In the genomic region with DNA sequence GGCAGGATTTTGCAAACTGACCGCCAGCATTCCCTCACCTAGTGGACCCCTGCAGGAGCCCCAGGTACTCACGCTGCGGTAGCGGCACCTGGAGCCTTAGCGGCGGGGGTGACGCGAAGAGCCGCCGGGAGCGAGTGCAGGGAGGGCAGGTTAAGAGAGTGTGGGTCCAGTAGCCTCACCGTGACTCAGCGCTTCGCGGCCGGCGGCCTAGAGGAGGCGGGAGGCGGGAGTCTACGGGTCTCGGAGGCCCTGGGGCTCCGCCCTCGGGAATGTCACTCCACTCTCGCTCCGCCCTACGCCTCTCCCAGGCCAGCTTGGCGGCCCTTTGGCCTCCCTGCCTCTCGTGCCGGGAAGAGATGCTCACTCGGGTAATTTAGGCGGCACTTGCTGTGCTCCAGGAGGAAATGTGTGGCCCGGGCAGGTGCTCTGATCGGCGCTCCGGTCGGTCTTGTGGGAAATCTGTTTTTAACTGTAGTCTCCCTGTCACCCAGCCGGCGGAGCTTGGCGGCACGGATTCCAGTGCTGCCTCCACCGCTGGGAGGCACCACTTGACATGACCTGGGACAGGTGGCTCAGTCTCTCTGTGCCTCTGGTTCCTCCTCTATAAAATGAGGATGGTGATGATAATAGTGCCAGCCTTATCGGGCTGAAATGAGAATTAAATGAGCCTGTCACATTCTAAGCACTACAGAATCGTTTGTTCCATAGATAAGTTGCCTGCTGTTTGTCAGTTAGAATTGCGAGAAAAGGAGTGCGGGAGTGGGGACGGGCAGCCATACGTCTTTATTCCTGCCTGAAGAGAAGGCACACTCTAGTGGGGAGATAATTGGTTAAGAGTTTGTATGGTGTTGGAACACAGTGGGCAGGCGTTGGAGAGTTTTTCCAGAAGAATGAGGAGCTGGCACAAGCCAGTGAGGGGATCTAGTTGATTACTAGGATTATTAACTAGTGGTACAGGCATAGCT, we compare ENCODE assay signal across 8 cellular contexts. TPM values are rescaled to one million over a fixed set of nuclear protein-coding genes. Genes with fewer than 3 reads are reported as not detected.
DNase-seq lines count a peak whose midpoint lies in the region; ATAC-seq and TF ChIP-seq lines count a peak whose summit lies in the region.

TSS of gene PIR (minus strand) at position 216 of the 965 bp plus-strand sequence. CDS start 2,076 bp downstream, outside the sequence.

- peaks cover 0 to 4% (median 0%) of the 10 kb centered on the region in 7 donors for H3K9me3 Mint-ChIP-seq in naive B cell

- peak within 1 kb of the TSS; percentile 86 for H3K9ac ChIP-seq in HUES64 (ENCODE audit: low read depth, low read length)

- no peaks in the 10 kb centered on the region for H3K36me3 Mint-ChIP-seq in naive B cell

- H3K36me3 ChIP-seq in HUES64 (ENCODE audit: insufficient read depth, low read length), result 0 out of 2 replicates have a peak, but pooled peaks cover 14% of the 10 kb centered on the region

- H3K4me1 ChIP-seq in HUES64 (ENCODE audit: insufficient read depth, low read length), result 0 out of 2 replicates have a peak, but pooled peaks cover 5% of the 10 kb centered on the region

- H3K4me3 Mint-ChIP-seq in naive B cell, result peak within 1 kb of the TSS; percentile 40 to 86 (median 80)

- H3K4me1 Mint-ChIP-seq in naive B cell, result peaks cover 3 to 18% (median 9%) of the 10 kb centered on the region in 3 donors

- TF ChIP-seq CTCF in fibroblast of mammary gland (conservative IDR thresholded peaks at IDR 0.05; ENCODE audit: control insufficient read depth, insufficient read depth, low read depth, low read length), result peak; percentile 41

- H3K27ac ChIP-seq in HUES64 (ENCODE audit: low read depth, low read length), result peak within 1 kb of the TSS; percentile 72

- H3K4me3 ChIP-seq in HUES64 (ENCODE audit: low read length), result peak within 1 kb of the TSS; percentile 82
- peak within 1 kb of the TSS; percentile 57 for H3K4me3 ChIP-seq in fibroblast of mammary gland (ENCODE audit: control insufficient read depth, low read depth, low read length)

- 6% methylated on average over 48 of the region's 48 CpGs for WGBS in HUES64

- DNase-seq in DMS53 (lab: John Stamatoyannopoulos, UW) (peak; percentile 97), OCI-M2 (lab: John Stamatoyannopoulos, UW; ENCODE audit: unreplicated experiment) (peak; percentile 66), activated T-helper 1 cell treated with Interleukin-2 at 50 U/mL for 16 hours (ENCODE audit: low read depth) (peak; percentile 21), fibroblast of mammary gland (ENCODE audit: low read depth) (peak; percentile 80), naive B cell (no peak)
- DNase-seq in stimulated activated naive CD8-positive, alpha-beta T cell treated with anti-CD3 and anti-CD28 coated beads, Interleukin-15, Interleukin-2, amounts not matched to agents 100 U/mL and 50 U/mL, for 24 hours, result peak; percentile 72

- ATAC-seq in GM21528 (IDR thresholded peaks at IDR 0.05; ENCODE audit: low FRiP score, unreplicated experiment), result peak; percentile 99
- ATAC-seq in naive B cell (ENCODE audit: low read depth in 2 of 2), result peak; percentile 57 to 66
- ATAC-seq in stimulated activated naive CD8-positive, alpha-beta T cell treated with anti-CD3 and anti-CD28 coated beads, Interleukin-15, Interleukin-2, amounts not matched to agents 100 U/mL and 50 U/mL, for 24 hours, result peak; percentile 96

- H3K27ac Mint-ChIP-seq in naive B cell, result peak within 1 kb of the TSS in 1 of 6 donors; percentile 17

- H3K9me3 ChIP-seq in HUES64 (ENCODE audit: insufficient read depth, low read depth, low read length), result no peaks in the 10 kb centered on the region

- H3K27me3 Mint-ChIP-seq in naive B cell, result peaks cover 11 to 66% (median 26%) of the 10 kb centered on the region in 3 donors

- H3K27me3 ChIP-seq in HUES64 (ENCODE audit: insufficient read depth, low read length), result no peaks in the 10 kb centered on the region

RNA-seq across cellular contexts. Expression of gene PIR, which starts in this region (rescaled TPM):
- 24.4 TPM for polyA plus RNA-seq in HUES64 (2013, experiment 1 of 2)
- 33.2 TPM for polyA plus RNA-seq in HUES64 (2013, experiment 2 of 2)
- polyA plus RNA-seq in naive B cell (ENCODE audit: low read depth in 6 of 6), result not detected

Comparison
In these comparisons a context has a peak if more than half of its experiments do, and no peak if none do; other contexts are left out.
1. Peak in ATAC-seq in naive B cell; RNA of the gene not detected or under 1 TPM.